ENCODE assay signal across 9 cellular contexts in the genomic region with DNA sequence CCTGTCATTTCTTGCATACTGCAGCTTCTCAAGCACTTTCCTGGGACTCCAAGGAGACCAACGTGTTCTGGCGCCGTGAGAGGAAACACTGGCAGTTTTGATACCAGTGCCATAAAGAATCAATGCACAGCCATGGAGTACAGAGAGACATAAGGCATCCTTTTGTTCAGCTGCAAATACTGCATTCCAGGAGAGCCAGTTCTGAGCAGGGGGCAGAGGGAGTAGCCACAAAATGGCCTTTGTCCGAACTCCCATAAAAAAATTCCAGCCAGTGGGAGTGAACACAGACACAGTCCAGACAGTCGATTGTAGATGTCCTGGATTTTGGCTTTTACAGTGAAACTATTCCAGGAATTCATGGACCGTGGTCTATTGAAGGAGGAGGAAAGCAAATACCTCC. TPM values are rescaled to one million over a fixed set of nuclear protein-coding genes. Genes with fewer than 3 reads are reported as not detected.
DNase-seq lines count a peak whose midpoint lies in the region; TF ChIP-seq lines count a peak whose summit lies in the region.
"Had no signal": no experiment of that assay in that cellular context is flagged by ENCODE, and none has a peak within 500 bp of the region (broad histone marks: within the 10 kb centered on the region; RNA-seq: fewer than 3 reads in every experiment).

No MANE protein-coding gene starts in this region.

- H3K36me3 Mint-ChIP-seq in type B pancreatic cell: no peaks in the 10 kb centered on the region
- no peaks in the 10 kb centered on the region for H3K36me3 Mint-ChIP-seq in CD4-positive, alpha-beta memory T cell

- no peaks in the 10 kb centered on the region for H3K9me3 ChIP-seq in CD4-positive, alpha-beta memory T cell (ENCODE audit: control insufficient read depth in 1 of 2, low read length in 2 of 2)

- peak overlapping the region; percentile 3 for H3K27ac Mint-ChIP-seq in type B pancreatic cell
- H3K27ac Mint-ChIP-seq in CD4-positive, alpha-beta memory T cell: no peak overlapping the region

- TF ChIP-seq CTCF in type B pancreatic cell (conservative IDR thresholded peaks at IDR 0.05): no peak

- peaks cover 11% of the 10 kb centered on the region for H3K4me1 Mint-ChIP-seq in type B pancreatic cell (ENCODE audit: unreplicated experiment)
- H3K4me1 Mint-ChIP-seq in CD4-positive, alpha-beta memory T cell: no peaks in the 10 kb centered on the region

- no peaks in the 10 kb centered on the region for H3K4me1 ChIP-seq in CD4-positive, alpha-beta memory T cell (ENCODE audit: insufficient read depth, low read length)

- no peaks in the 10 kb centered on the region for H3K9me3 Mint-ChIP-seq in type B pancreatic cell
- H3K9me3 Mint-ChIP-seq in CD4-positive, alpha-beta memory T cell: no peaks in the 10 kb centered on the region

- POLR2A ChIA-PET in CD4-positive, alpha-beta memory T cell (lab: Charles Lee; ENCODE audit: partially characterized antibody): no interaction called here

- H3K27me3 Mint-ChIP-seq in type B pancreatic cell: no peaks in the 10 kb centered on the region
- peaks cover 15 to 20% of the 10 kb centered on the region in 2 donors for H3K27me3 Mint-ChIP-seq in CD4-positive, alpha-beta memory T cell

- H3K27ac ChIP-seq in caudate nucleus (ENCODE audit: low read depth, low read length): peak overlapping the region; percentile 84
- no peak overlapping the region for H3K27ac ChIP-seq in CD4-positive, alpha-beta memory T cell (ENCODE audit: low read depth, low read length)

- CTCF ChIA-PET in CD4-positive, alpha-beta memory T cell (lab: Charles Lee; ENCODE audit: partially characterized antibody): no interaction called here

- no peak overlapping the region for H3K4me3 ChIP-seq in CD4-positive, alpha-beta memory T cell (ENCODE audit: low read length in 2 of 2)
- H3K4me3 ChIP-seq: GM12878 had no signal

- DNase-seq in HT-29 (ENCODE audit: low spot score) (peak; percentile 59), caudate nucleus (lab: John Stamatoyannopoulos, UW) (peak in 39 of 61 donors; percentile 11 to 64 (median 40)), medulla oblongata (ENCODE audit: extremely low spot score) (peak; percentile 78), type B pancreatic cell (ENCODE audit: extremely low spot score, unreplicated experiment) (no peak)
- DNase-seq in stimulated activated CD8-positive, alpha-beta memory T cell treated with anti-CD3 and anti-CD28 coated beads, Interleukin-4, amount 100 ng/mL, for 48 hours: no peak
- DNase-seq in CD4-positive, alpha-beta memory T cell: no peak
- DNase-seq in activated naive CD4-positive, alpha-beta T cell (lab: John Stamatoyannopoulos, UW): no peak
- DNase-seq: Karpas-422 had no signal

- no peaks in the 10 kb centered on the region for H3K36me3 ChIP-seq in CD4-positive, alpha-beta memory T cell (ENCODE audit: insufficient read depth, low read length)

- intact Hi-C loops in CD4-positive, alpha-beta memory T cell (cut with micrococcal nuclease): no loop called here

- H3K27me3 ChIP-seq in CD4-positive, alpha-beta memory T cell (ENCODE audit: insufficient read depth, low read length): no peaks in the 10 kb centered on the region

- H3K4me3 Mint-ChIP-seq in type B pancreatic cell: peak overlapping the region; percentile 23
- H3K4me3 Mint-ChIP-seq in CD4-positive, alpha-beta memory T cell: no peak overlapping the region

RNA-seq across cellular contexts. Expression of gene TEKT3, which starts 36.2 kb away (rescaled TPM):
- total RNA-seq in HT-29 (2014; rRNA removed; shearing (Covaris generic)): not detected in 2 replicates
- total RNA-seq in type B pancreatic cell (ENCODE audit: low replicate concordance): 0.56 and 1.3 TPM in 2 replicates
- under 1 TPM; 0.42 to 0.76 TPM for total RNA-seq in CD4-positive, alpha-beta memory T cell
- not detected for polyA plus RNA-seq in CD4-positive, alpha-beta memory T cell
- total RNA-seq: GM12878 had no signal

Comparison
In these comparisons a context has a peak if more than half of its experiments do, and no peak if none do; other contexts are left out.
1. DNase-seq: peak in HT-29 (single experiment), caudate nucleus (39 of 61) and medulla oblongata (single experiment); none in type B pancreatic cell (single experiment), stimulated activated CD8-positive, alpha-beta memory T cell treated with anti-CD3 and anti-CD28 coated beads, Interleukin-4, amount 100 ng/mL, for 48 hours (single experiment), CD4-positive, alpha-beta memory T cell (0 of 5) and activated naive CD4-positive, alpha-beta T cell (0 of 4).